ENCODE assay signal across 8 cellular contexts in the genomic region with DNA sequence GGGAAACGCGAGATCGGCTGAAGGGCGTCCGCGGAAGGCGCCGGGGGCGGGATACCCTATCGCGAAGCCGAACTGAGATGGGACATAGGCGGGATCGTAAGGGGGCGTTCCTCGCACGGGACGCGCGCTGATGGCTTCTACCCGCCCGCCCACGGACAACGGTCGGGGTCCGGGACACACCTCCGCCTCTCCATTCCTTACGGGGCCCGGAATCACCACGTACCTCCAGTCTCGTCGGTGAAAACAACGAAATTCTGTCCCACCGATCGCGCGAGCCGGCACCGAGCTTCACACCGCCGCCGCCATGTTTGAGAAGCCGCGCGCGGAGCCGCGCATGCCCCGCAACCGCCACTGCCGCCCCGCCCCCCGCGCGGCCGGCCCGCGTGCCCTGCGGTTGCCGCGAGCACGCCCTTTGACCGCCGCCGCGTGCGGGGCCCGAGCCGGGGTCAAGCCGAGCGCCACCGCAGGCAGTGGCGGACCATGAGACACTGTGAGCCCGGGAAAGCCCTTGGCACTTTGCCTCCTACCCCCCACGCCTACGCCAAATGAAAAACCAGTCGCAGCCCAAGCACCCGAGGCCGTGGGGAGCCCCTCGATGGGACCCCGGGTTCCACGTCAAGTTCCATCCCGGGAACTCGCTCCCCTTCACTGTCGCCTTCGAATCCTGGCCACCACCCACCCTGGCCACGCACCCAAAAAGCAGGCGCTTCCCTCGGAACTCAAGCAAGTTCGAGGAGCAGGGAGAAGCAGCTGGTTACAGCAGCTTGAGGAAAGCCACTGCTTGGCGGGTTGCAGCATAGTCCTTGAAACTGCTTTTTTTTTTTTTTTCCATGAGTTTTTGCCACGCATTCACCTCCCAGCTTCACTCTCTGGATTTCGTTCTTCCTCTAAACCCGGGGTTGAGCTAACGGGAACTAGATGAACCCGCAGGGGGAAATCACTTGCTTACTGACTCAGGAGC. TPM values are rescaled to one million over a fixed set of nuclear protein-coding genes. Genes with fewer than 3 reads are reported as not detected.
DNase-seq lines count a peak whose midpoint lies in the region; ATAC-seq and TF ChIP-seq lines count a peak whose summit lies in the region.

A gene (minus strand): TSS at position 320 of the 961 bp plus-strand sequence. CDS start 20,617 bp downstream, outside the sequence.

- intact Hi-C loops in right lobe of liver (cut with DNase I) (no loop called here), posterior vena cava (cut with DNase I) (no loop called here)

- H3K4me3 ChIP-seq in right lobe of liver = peak within 1 kb of the TSS; percentile 51 to 59 (median 53)

- peaks cover 0 to 3% (median 0%) of the 10 kb centered on the region in 4 donors for H3K4me1 ChIP-seq in right lobe of liver

- DNase-seq in D341Med (ENCODE audit: low spot score) = peak; percentile 84
- DNase-seq in LHCN-M2 (ENCODE audit: low read depth) = peak; percentile 26
- DNase-seq in activated CD4-positive, alpha-beta T cell treated with anti-CD3 and anti-CD28 coated beads for 4 hours = peak; percentile 18 to 22
- peak; percentile 31 for DNase-seq in dermis blood vessel endothelial cell
- DNase-seq in right lobe of liver = peak; percentile 47 to 60 (median 59)
- DNase-seq in stimulated activated CD4-positive, alpha-beta T cell treated with anti-CD3 and anti-CD28 coated beads, TNF-alpha, amount 100 ng/mL, for 48 hours (ENCODE audit: low read depth in 3 of 3) = peak in 2 of 3 donors; percentile 5 to 9
- no peak for DNase-seq in posterior vena cava (ENCODE audit: low spot score)

- TF ChIP-seq POLR2A in right lobe of liver (IDR thresholded peaks at IDR 0.05) = no peak

- ATAC-seq in right lobe of liver (peak; percentile 84 to 95 (median 90)), GM21447 (IDR thresholded peaks at IDR 0.05; ENCODE audit: unreplicated experiment) (no peak)

- H3K9me3 ChIP-seq in right lobe of liver = no peaks in the 10 kb centered on the region

- no peaks in the 10 kb centered on the region for H3K36me3 ChIP-seq in right lobe of liver

- 29% methylated on average over 20 of the region's 96 CpGs for WGBS in right lobe of liver (ENCODE audit: insufficient coverage, low coverage, low lambda C conversion rate, missing lambda C conversion rate)

- H3K27me3 ChIP-seq in right lobe of liver = no peaks in the 10 kb centered on the region

- no peak within 1 kb of the TSS for H3K27ac ChIP-seq in right lobe of liver

- no peak for TF ChIP-seq CTCF in right lobe of liver (IDR thresholded peaks at IDR 0.05)

RNA-seq across cellular contexts. Expression of the gene that starts here (rescaled TPM):
- 4.2 and 5.6 TPM in 2 replicates for total RNA-seq in LHCN-M2 (2014; rRNA removed)
- 1.4 TPM for polyA plus RNA-seq in LHCN-M2 (2012)
- 1.9 and 3.1 TPM in 2 replicates for total RNA-seq in dermis blood vessel endothelial cell
- total RNA-seq in right lobe of liver = 1 to 10 TPM in 2 of 6 experiments, under 1 TPM in 4; 0.48 to 1.3 (median 0.82) TPM
- 1 to 10 TPM; 1.0 to 3.0 TPM for total RNA-seq in posterior vena cava
